Comparison of ENCODE assay signal across 1 cellular context in the genomic region with DNA sequence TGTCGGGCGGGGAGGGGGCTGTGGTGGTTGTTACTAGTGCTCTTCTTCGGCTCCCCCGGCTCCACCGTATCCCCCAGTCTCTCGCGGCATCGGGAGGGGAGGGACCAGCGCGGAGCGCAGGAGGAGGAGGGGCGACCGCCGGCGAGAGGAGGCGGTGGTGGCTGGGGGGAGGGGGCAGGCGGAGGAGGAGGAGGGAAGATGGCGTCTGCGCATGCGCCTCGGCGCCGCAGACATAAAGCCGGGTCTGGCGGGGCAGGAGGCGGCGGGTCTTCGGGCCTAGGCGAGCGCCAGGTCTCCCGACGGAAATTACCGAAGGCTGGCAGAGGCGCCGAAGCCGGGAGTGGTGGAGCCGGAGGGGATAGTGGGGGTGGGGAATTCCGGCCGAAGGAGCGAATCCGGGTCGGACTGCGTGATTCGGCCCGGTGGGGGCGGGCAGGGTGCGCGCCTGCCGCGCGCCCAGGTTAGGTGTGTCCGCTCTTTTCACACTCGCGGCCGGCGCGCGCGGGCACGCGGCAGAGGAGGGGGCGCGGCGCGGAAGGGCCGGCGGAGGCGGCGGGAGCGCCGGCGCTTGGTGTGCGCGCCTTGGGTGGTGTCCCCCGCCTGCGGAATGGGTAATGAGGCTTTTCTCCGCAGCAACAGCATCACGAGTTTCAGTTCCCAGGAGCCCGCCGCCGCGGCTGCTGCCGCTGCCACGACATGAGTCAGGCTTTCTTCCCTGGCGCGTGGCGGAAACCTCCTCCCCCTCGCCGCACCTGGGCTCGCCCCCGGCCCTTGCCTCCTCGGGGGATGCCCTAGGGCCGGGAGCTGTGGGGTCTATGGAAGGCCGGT.
A peak's percentile ranks its signal among the peaks of the same experiment; 100 is the strongest.
TF ChIP-seq lines count a peak whose summit lies in the region.

No MANE protein-coding gene starts in this region.

TF ChIP-seq in HCT116, 20 proteins besides CTCF, POLR2A, EP300 and RAD21 (continued from another document):
- no peak for TF ChIP-seq SP1 (IDR thresholded peaks at IDR 0.05; ENCODE audit: low read depth)
- no peak for TF ChIP-seq ELF1 (IDR thresholded peaks at IDR 0.05; ENCODE audit: borderline replicate concordance, low read depth)
- TF ChIP-seq SIN3A (IDR thresholded peaks at IDR 0.05; ENCODE audit: low read depth) = no peak
- no peak for TF ChIP-seq FOSL1 (IDR thresholded peaks at IDR 0.05; ENCODE audit: low read depth)
- TF ChIP-seq, protein P1, sequence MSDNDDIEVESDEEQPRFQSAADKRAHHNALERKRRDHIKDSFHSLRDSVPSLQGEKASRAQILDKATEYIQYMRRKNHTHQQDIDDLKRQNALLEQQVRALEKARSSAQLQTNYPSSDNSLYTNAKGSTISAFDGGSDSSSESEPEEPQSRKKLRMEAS (IDR thresholded peaks at IDR 0.05) = peak; percentile 71; the same call in 1 of the 2 replicates
